Comparison of ENCODE assay signal across 17 cellular contexts in genomic region chr12:26719852-26720251, GRCh38.
DNase-seq lines count a peak whose midpoint lies in the region; ATAC-seq and TF ChIP-seq lines count a peak whose summit lies in the region.
"Had no signal": no experiment of that assay in that cellular context is flagged by ENCODE, and none has a peak within 500 bp of the region (broad histone marks: within the 10 kb centered on the region; RNA-seq: fewer than 3 reads in every experiment).

No MANE protein-coding gene starts in this region.

- TF ChIP-seq CTCF in NB4 (IDR thresholded peaks at IDR 0.05; ENCODE audit: low read depth, low read length) (peak; percentile 3), cardiac fibroblast (IDR thresholded peaks at IDR 0.05; ENCODE audit: low read depth, low read length) (peak; percentile 31), neural cell (IDR thresholded peaks at IDR 0.05; ENCODE audit: poor library complexity, severe bottlenecking) (peak; percentile 22), omental fat pad (IDR thresholded peaks at IDR 0.05) (no peak)

- no peak for ATAC-seq in omental fat pad (ENCODE audit: low FRiP score)
- ATAC-seq: left lung; naive thymus-derived CD4-positive, alpha-beta T cell; stimulated activated memory B cell treated with anti-CD40 and anti-IgM and Interleukin-4, amounts not matched to agents 10 μg/mL and 1 μg/mL and 100 μg/mL, for 72 hours had no signal

- H3K36me3 ChIP-seq in neural cell (ENCODE audit: insufficient read depth, low read length): no peaks in the 10 kb centered on the region

- no peaks in the 10 kb centered on the region for H3K9me3 ChIP-seq in neural cell (ENCODE audit: low read length)
- H3K9me3 ChIP-seq: left lung, sigmoid colon had no signal

- DNase-seq in ELR (ENCODE audit: low read depth): peak; percentile 34
- no peak for DNase-seq in NB4 (ENCODE audit: low read depth)
- peak in 1 of 2 donors; percentile 21 for DNase-seq in cardiac fibroblast (ENCODE audit: low read depth in 2 of 2)
- DNase-seq in NCI-H1048 (lab: John Stamatoyannopoulos, UW): no peak
- no peak for DNase-seq in NCI-H1105 treated with DMSO at 0.1 percent for 48 hours (lab: John Stamatoyannopoulos, UW)
- DNase-seq in omental fat pad (ENCODE audit: low spot score): no peak
- DNase-seq in GF-D8 (lab: John Stamatoyannopoulos, UW): no peak
- DNase-seq: activated CD4-positive, alpha-beta T cell treated with anti-CD3 and anti-CD28 coated beads, Interleukin-2, amount 50 U/mL, for 48 hours; CD4-positive, alpha-beta memory T cell; GOT3; left lung; naive thymus-derived CD4-positive, alpha-beta T cell; NCI-H1930; sigmoid colon had no signal

- no peak overlapping the region for H3K4me2 ChIP-seq in neural cell (ENCODE audit: low read length)
- H3K4me2 ChIP-seq: KMS-11 had no signal

- H3K79me2 ChIP-seq in neural cell (replicated peaks; ENCODE audit: insufficient read depth, low read length): no peaks in the 10 kb centered on the region

- H3K4me3 ChIP-seq in NB4 (ENCODE audit: low read depth, low read length) (no peak overlapping the region), cardiac fibroblast (replicated peaks in 1 of 2; ENCODE audit: low read depth in 2 of 2, low read length in 2 of 2) (no peak overlapping the region), neural cell (ENCODE audit: low read length) (no peak overlapping the region)
- H3K4me3 ChIP-seq: left lung, sigmoid colon had no signal

- TF ChIP-seq RAD21 in neural cell (conservative IDR thresholded peaks at IDR 0.05): no peak

- TF ChIP-seq POLR2A in NB4 (IDR thresholded peaks at IDR 0.05; ENCODE audit: extremely low read depth, insufficient read length): no peak

- H3K27me3 ChIP-seq in neural cell (ENCODE audit: insufficient read depth, low read depth, low read length): no peaks in the 10 kb centered on the region
- H3K27me3 ChIP-seq: left lung, sigmoid colon had no signal

- TF ChIP-seq EP300 in neural cell (conservative IDR thresholded peaks at IDR 0.05; ENCODE audit: poor library complexity, severe bottlenecking): no peak

- no peak overlapping the region for H2AFZ ChIP-seq in neural cell (ENCODE audit: low read depth, low read length)

- H4K20me1 ChIP-seq in neural cell (ENCODE audit: insufficient read depth): no peaks in the 10 kb centered on the region

- no peaks in the 10 kb centered on the region for H3K9me2 ChIP-seq in neural cell (ENCODE audit: insufficient read depth, low read length)

- H3F3A ChIP-seq in neural cell (ENCODE audit: insufficient read depth, low read length, poor library complexity, severe bottlenecking): no peaks in the 10 kb centered on the region

- no peak overlapping the region for H3K27ac ChIP-seq in neural cell (ENCODE audit: low read length)
- H3K27ac ChIP-seq: KMS-11, left lung, sigmoid colon had no signal

- H3K9ac ChIP-seq in neural cell (ENCODE audit: low read length): no peak overlapping the region
- H3K9ac ChIP-seq: KMS-11 had no signal

TF ChIP-seq in neural cell, 6 proteins besides CTCF, POLR2A, EP300 and RAD21:
- no peak for TF ChIP-seq POLR2AphosphoS5 (IDR thresholded peaks at IDR 0.05)
- TF ChIP-seq REST (IDR thresholded peaks at IDR 0.05; ENCODE audit: borderline replicate concordance): no peak
- TF ChIP-seq EZH2 (IDR thresholded peaks at IDR 0.05; ENCODE audit: borderline replicate concordance, insufficient read depth, low read length, poor library complexity, severe bottlenecking): no peak
- no peak for TF ChIP-seq SMC3 (conservative IDR thresholded peaks at IDR 0.05; ENCODE audit: poor library complexity)
- no peak for TF ChIP-seq TAF1 (IDR thresholded peaks at IDR 0.05; ENCODE audit: low read depth)
- no peak for TF ChIP-seq MXI1 (conservative IDR thresholded peaks at IDR 0.05; ENCODE audit: poor library complexity, severe bottlenecking)
TF ChIP-seq in neural cell: peak in this region for 0.

Comparison
In these comparisons a context has a peak if more than half of its experiments do, and no peak if none do; other contexts are left out.
1. CTCF ChIP-seq: peak in NB4 (single experiment), cardiac fibroblast (single experiment) and neural cell (single experiment); none in omental fat pad (0 of 3).